1 cellular context compared by ENCODE assay signal in genomic region chr3:134430174-134430573, GRCh38.
TF ChIP-seq lines count a peak whose summit lies in the region.

No MANE protein-coding gene starts in this region.

TF ChIP-seq in IMR-90, 13 proteins besides CTCF, POLR2A, EP300 and RAD21 (continued from another document):
- TF ChIP-seq ELK1 (IDR thresholded peaks at IDR 0.05; ENCODE audit: borderline replicate concordance, low read depth, low read length): no peak
- TF ChIP-seq RCOR1 (IDR thresholded peaks at IDR 0.05; ENCODE audit: insufficient replicate concordance, low read length): no peak
- TF ChIP-seq FOS (IDR thresholded peaks at IDR 0.05; ENCODE audit: low read depth, low read length): no peak
- TF ChIP-seq CEBPB (IDR thresholded peaks at IDR 0.05; ENCODE audit: low read depth, low read length): no peak
- TF ChIP-seq USF2 (IDR thresholded peaks at IDR 0.05; ENCODE audit: low read depth, low read length): no peak
- no peak for TF ChIP-seq MAFK (IDR thresholded peaks at IDR 0.05; ENCODE audit: low read depth, low read length)
- TF ChIP-seq MXI1 (IDR thresholded peaks at IDR 0.05; ENCODE audit: borderline replicate concordance, low read depth, low read length): no peak
- TF ChIP-seq RFX5 (IDR thresholded peaks at IDR 0.05; ENCODE audit: low read depth, low read length): no peak
- no peak for TF ChIP-seq NFE2L2 (IDR thresholded peaks at IDR 0.05; ENCODE audit: low read depth, low read length)
- no peak for TF ChIP-seq SMC3 (IDR thresholded peaks at IDR 0.05; ENCODE audit: low read depth, low read length)
- no peak for TF ChIP-seq MAZ (IDR thresholded peaks at IDR 0.05; ENCODE audit: borderline replicate concordance, low read depth, low read length)
